ENCODE assay signal across 28 cellular contexts in the genomic region with DNA sequence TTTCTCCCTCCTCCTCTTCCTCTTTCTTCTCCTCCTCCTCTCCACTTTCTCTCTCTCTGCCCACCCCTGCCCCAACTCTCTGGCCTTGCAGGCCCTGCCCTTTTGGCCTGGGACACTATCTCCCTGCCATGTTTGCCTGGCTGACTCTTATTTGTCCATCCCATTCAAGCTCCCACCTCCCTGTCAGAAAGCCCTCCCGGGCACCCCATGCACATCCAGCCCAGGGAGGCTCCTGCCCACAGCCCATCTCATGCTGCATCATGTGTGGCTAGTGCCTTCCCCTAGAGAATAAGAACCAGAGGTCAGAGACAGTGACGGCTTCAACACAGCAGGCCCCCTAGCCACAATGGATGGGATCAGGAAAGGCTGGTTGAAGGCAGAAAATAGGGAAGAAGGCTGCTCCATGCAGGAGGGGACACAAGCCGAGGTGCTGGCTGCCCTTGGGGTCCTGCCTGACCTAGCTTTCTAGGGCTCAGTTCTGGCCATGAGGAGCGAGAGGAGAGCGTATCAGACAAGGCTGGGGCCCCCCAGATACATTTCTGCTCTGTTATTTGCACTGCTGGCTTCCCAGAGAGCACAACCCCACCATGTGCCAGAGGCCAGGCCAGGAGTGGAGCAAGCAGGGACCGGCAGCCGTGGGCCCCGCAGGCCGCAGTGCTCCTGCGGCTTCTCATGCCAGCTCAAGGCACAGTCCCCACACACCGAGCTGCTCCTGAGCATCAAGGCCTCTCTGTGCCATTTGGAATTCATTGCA.
DNase-seq lines count a peak whose midpoint lies in the region; TF ChIP-seq lines count a peak whose summit lies in the region.
"Had no signal": no experiment of that assay in that cellular context is flagged by ENCODE, and none has a peak within 500 bp of the region (broad histone marks: within the 10 kb centered on the region; RNA-seq: fewer than 3 reads in every experiment).

No MANE protein-coding gene starts in this region.

- H3K9me3 Mint-ChIP-seq in activated naive CD4-positive, alpha-beta T cell treated with anti-CD3 and anti-CD28 coated beads for 36 hours = no peaks in the 10 kb centered on the region
- no peaks in the 10 kb centered on the region for H3K9me3 Mint-ChIP-seq in activated naive CD4-positive, alpha-beta T cell treated with anti-CD3 and anti-CD28 coated beads, Interleukin-2, amount 10 ng/mL, durations not matched to agents 7 days and 5 days
- no peaks in the 10 kb centered on the region for H3K9me3 Mint-ChIP-seq in nephron progenitor cell
- H3K9me3 Mint-ChIP-seq: activated T-cell treated with anti-CD3 and anti-CD28 coated beads, Interleukin-2, amount 50 U/mL, for 4 hours; CD8-positive, alpha-beta T cell; neural crest cell; stimulated activated naive CD8-positive, alpha-beta T cell treated with anti-CD3 and anti-CD28 coated beads, Interleukin-15, Interleukin-2, amounts not matched to agents 100 ng/mL and 50 ng/mL, for 24 hours had no signal

- no peak overlapping the region for H3K4me3 Mint-ChIP-seq in activated naive CD4-positive, alpha-beta T cell treated with anti-CD3 and anti-CD28 coated beads for 36 hours
- no peak overlapping the region for H3K4me3 Mint-ChIP-seq in activated naive CD4-positive, alpha-beta T cell treated with anti-CD3 and anti-CD28 coated beads, Interleukin-2, amount 10 ng/mL, durations not matched to agents 7 days and 5 days
- H3K4me3 Mint-ChIP-seq in nephron progenitor cell = peak overlapping the region; percentile 47
- H3K4me3 Mint-ChIP-seq: activated CD8-positive, alpha-beta T cell treated with anti-CD3 and anti-CD28 coated beads, Interleukin-2, amount 10 ng/mL, durations not matched to agents 7 days and 5 days; activated T-cell treated with anti-CD3 and anti-CD28 coated beads, Interleukin-2, amount 50 U/mL, for 4 hours; CD8-positive, alpha-beta T cell; neural crest cell; stimulated activated naive CD8-positive, alpha-beta T cell treated with anti-CD3 and anti-CD28 coated beads, Interleukin-15, Interleukin-2, amounts not matched to agents 100 ng/mL and 50 ng/mL, for 24 hours had no signal

- no peaks in the 10 kb centered on the region for H3K4me1 Mint-ChIP-seq in activated naive CD4-positive, alpha-beta T cell treated with anti-CD3 and anti-CD28 coated beads for 36 hours (ENCODE audit: low read depth)
- no peaks in the 10 kb centered on the region for H3K4me1 Mint-ChIP-seq in activated naive CD4-positive, alpha-beta T cell treated with anti-CD3 and anti-CD28 coated beads, Interleukin-2, amount 10 ng/mL, durations not matched to agents 7 days and 5 days
- peaks cover 48% of the 10 kb centered on the region for H3K4me1 Mint-ChIP-seq in nephron progenitor cell

- DNase-seq in activated naive CD4-positive, alpha-beta T cell treated with anti-CD3 and anti-CD28 coated beads for 36 hours = peak; percentile 2
- no peak for DNase-seq in activated naive CD4-positive, alpha-beta T cell treated with anti-CD3 and anti-CD28 coated beads, Interleukin-2, amount 10 ng/mL, durations not matched to agents 7 days and 5 days
- peak; percentile 55 for DNase-seq in coronary artery (ENCODE audit: low spot score)
- DNase-seq in nephron progenitor cell = peak; percentile 4
- DNase-seq in RPMI8226 = no peak
- DNase-seq in DMS 273 treated with DMSO at 0.1 percent for 48 hours (lab: John Stamatoyannopoulos, UW) = no peak
- no peak for DNase-seq in NCI-H446 (lab: John Stamatoyannopoulos, UW)
- DNase-seq in retina = no peak
- DNase-seq: activated CD4-positive, alpha-beta T cell treated with anti-CD3 and anti-CD28 coated beads for 1 hour; activated CD8-positive, alpha-beta T cell treated with anti-CD3 and anti-CD28 coated beads, Interleukin-2, amount 10 ng/mL, durations not matched to agents 7 days and 5 days; activated naive CD4-positive, alpha-beta T cell treated with Interleukin-2 at 50 U/mL for 16 hours; activated T-cell treated with anti-CD3 and anti-CD28 coated beads, Interleukin-2, amount 50 U/mL, for 4 hours; AML-193; amniotic stem cell; effector memory CD4-positive, alpha-beta T cell; erythroblast; glutamatergic neuron; NCI-H1417 treated with DMSO at 0.1 percent for 48 hours; NCI-H2081; NCI-H2227 treated with DMSO at 0.1 percent for 48 hours; SJCRH30; stimulated activated CD4-positive, alpha-beta T cell treated with anti-CD3 and anti-CD28 coated beads, Interleukin-15, amount 100 ng/mL, for 24 hours; thyroid gland had no signal

- CTCF ChIA-PET in activated naive CD4-positive, alpha-beta T cell treated with anti-CD3 and anti-CD28 coated beads for 36 hours (lab: Charles Lee) = no interaction called here
- CTCF ChIA-PET in activated naive CD4-positive, alpha-beta T cell treated with anti-CD3 and anti-CD28 coated beads, Interleukin-2, amount 10 ng/mL, durations not matched to agents 7 days and 5 days (lab: Charles Lee) = no interaction called here

- intact Hi-C loops in activated naive CD4-positive, alpha-beta T cell treated with anti-CD3 and anti-CD28 coated beads for 36 hours (cut with micrococcal nuclease) = no loop called here

- no peak overlapping the region for H3K27ac ChIP-seq in coronary artery
- H3K27ac ChIP-seq: A549, KMS-11, SJCRH30, thyroid gland had no signal

- TF ChIP-seq CTCF in coronary artery (IDR thresholded peaks at IDR 0.05) = no peak
- TF ChIP-seq CTCF in nephron progenitor cell (IDR thresholded peaks at IDR 0.05) = no peak

- no peaks in the 10 kb centered on the region for H3K27me3 Mint-ChIP-seq in activated naive CD4-positive, alpha-beta T cell treated with anti-CD3 and anti-CD28 coated beads for 36 hours (ENCODE audit: low read depth)
- peaks cover 13% of the 10 kb centered on the region for H3K27me3 Mint-ChIP-seq in activated naive CD4-positive, alpha-beta T cell treated with anti-CD3 and anti-CD28 coated beads, Interleukin-2, amount 10 ng/mL, durations not matched to agents 7 days and 5 days
- peaks cover 28% of the 10 kb centered on the region for H3K27me3 Mint-ChIP-seq in nephron progenitor cell (ENCODE audit: low read depth, poor library complexity)
- H3K27me3 Mint-ChIP-seq: stimulated activated naive CD8-positive, alpha-beta T cell treated with anti-CD3 and anti-CD28 coated beads, Interleukin-15, Interleukin-2, amounts not matched to agents 100 ng/mL and 50 ng/mL, for 24 hours had no signal

- H3K36me3 Mint-ChIP-seq in activated naive CD4-positive, alpha-beta T cell treated with anti-CD3 and anti-CD28 coated beads for 36 hours (ENCODE audit: low read depth) = no peaks in the 10 kb centered on the region
- no peaks in the 10 kb centered on the region for H3K36me3 Mint-ChIP-seq in activated naive CD4-positive, alpha-beta T cell treated with anti-CD3 and anti-CD28 coated beads, Interleukin-2, amount 10 ng/mL, durations not matched to agents 7 days and 5 days
- no peaks in the 10 kb centered on the region for H3K36me3 Mint-ChIP-seq in nephron progenitor cell (ENCODE audit: low read depth)
- H3K36me3 Mint-ChIP-seq: CD8-positive, alpha-beta T cell had no signal

- H3K27ac Mint-ChIP-seq in activated naive CD4-positive, alpha-beta T cell treated with anti-CD3 and anti-CD28 coated beads for 36 hours = no peak overlapping the region
- no peak overlapping the region for H3K27ac Mint-ChIP-seq in activated naive CD4-positive, alpha-beta T cell treated with anti-CD3 and anti-CD28 coated beads, Interleukin-2, amount 10 ng/mL, durations not matched to agents 7 days and 5 days
- H3K27ac Mint-ChIP-seq in nephron progenitor cell = peak overlapping the region; percentile 91
- H3K27ac Mint-ChIP-seq: activated CD8-positive, alpha-beta T cell treated with anti-CD3 and anti-CD28 coated beads, Interleukin-2, amount 10 ng/mL, durations not matched to agents 7 days and 5 days; CD8-positive, alpha-beta T cell; stimulated activated naive CD8-positive, alpha-beta T cell treated with anti-CD3 and anti-CD28 coated beads, Interleukin-15, Interleukin-2, amounts not matched to agents 100 ng/mL and 50 ng/mL, for 24 hours had no signal

- H3K4me3 ChIP-seq in coronary artery = no peak overlapping the region
- H3K4me3 ChIP-seq: A549, SJCRH30, thyroid gland had no signal

Comparison
In these comparisons a context has a peak if more than half of its experiments do, and no peak if none do; other contexts are left out.
1. DNase-seq: peak in activated naive CD4-positive, alpha-beta T cell treated with anti-CD3 and anti-CD28 coated beads for 36 hours (single experiment), coronary artery (single experiment) and nephron progenitor cell (single experiment); none in activated naive CD4-positive, alpha-beta T cell treated with anti-CD3 and anti-CD28 coated beads, Interleukin-2, amount 10 ng/mL, durations not matched to agents 7 days and 5 days (single experiment), RPMI8226 (single experiment), DMS 273 treated with DMSO at 0.1 percent for 48 hours (single experiment), NCI-H446 (0 of 2) and retina (single experiment).